Comparison of ENCODE assay signal across 23 cellular contexts in the genomic region with DNA sequence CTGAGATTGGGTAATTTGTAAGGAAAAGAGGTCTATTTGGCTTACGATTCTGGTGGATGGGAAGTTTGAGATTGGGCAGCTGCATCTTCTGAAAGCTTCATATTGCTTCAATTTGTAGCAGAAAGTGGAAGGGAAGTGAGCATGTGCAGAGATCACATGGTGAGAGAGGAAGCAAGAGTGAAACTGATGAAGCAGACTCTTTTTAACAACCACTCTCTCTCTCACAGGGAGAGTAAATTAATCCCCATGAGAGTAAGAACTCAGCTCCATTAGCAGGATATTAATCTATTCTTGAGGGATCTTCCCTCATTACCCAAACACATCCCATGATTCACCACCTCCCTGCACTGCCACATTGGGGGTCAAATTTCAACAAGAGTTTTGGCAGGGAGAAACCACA.
"Had no signal": no experiment of that assay in that cellular context is flagged by ENCODE, and none has a peak within 500 bp of the region (broad histone marks: within the 10 kb centered on the region; RNA-seq: fewer than 3 reads in every experiment).

No MANE protein-coding gene starts in this region.

- FAIRE-seq: HTR-8/SVneo, K562 had no signal

- ATAC-seq: K562, Panc1, PC-3, T-cell had no signal

- H3K4me2 ChIP-seq: KMS-11, SK-N-SH had no signal

- DNase-seq: Kasumi-1, MM.1S, NCI-H1092 treated with DMSO at 0.1 percent for 48 hours, NCI-H1436, NCI-H187, NCI-H2029, NCI-H2081 treated with DMSO at 0.1 percent for 48 hours, NCI-H226, NCI-H446, NCI-H510A, NCI-H526 treated with DMSO at 0.1 percent for 48 hours, NCI-H748 treated with DMSO at 0.1 percent for 48 hours, PC-3, SHP77, SK-N-SH, SW 1271, T-cell had no signal

- H3K9ac ChIP-seq: KMS-11, SK-N-SH had no signal

- H3K9me3 ChIP-seq: SK-N-SH had no signal

- H3K4me3 ChIP-seq: K562 had no signal

- H3K27ac ChIP-seq: HL-60, KMS-11, RWPE1 had no signal
